Comparison of ENCODE assay signal across 20 cellular contexts in genomic region chr5:121890297-121890858, GRCh38. TPM values are rescaled to one million over a fixed set of nuclear protein-coding genes. Genes with fewer than 3 reads are reported as not detected.
DNase-seq lines count a peak whose midpoint lies in the region; ATAC-seq, FAIRE-seq and TF ChIP-seq lines count a peak whose summit lies in the region.
"Had no signal": no experiment of that assay in that cellular context is flagged by ENCODE, and none has a peak within 500 bp of the region (broad histone marks: within the 10 kb centered on the region; RNA-seq: fewer than 3 reads in every experiment).

No MANE protein-coding gene starts in this region.

- H4K20me1 ChIP-seq in HepG2 (ENCODE audit: insufficient read depth, low read length), result no peaks in the 10 kb centered on the region
- H4K20me1 ChIP-seq: BLaER1 had no signal

- no peak overlapping the region for H3K4me3 Mint-ChIP-seq in WTC11
- H3K4me3 Mint-ChIP-seq: CD8-positive, alpha-beta T cell had no signal

- H2AFZ ChIP-seq in HepG2 (ENCODE audit: low read length), result no peak overlapping the region

- no TSS peak for BruUV-seq in HepG2 (replicated peaks; lab: Mats Ljungman, UMichigan)

- no peak for TF ChIP-seq RAD21 in HepG2 (CRISPR knock-in tag; IDR thresholded peaks at IDR 0.05)

- H3K4me1 ChIP-seq in HepG2 (ENCODE audit: insufficient read depth, low read length), result no peaks in the 10 kb centered on the region
- H3K4me1 ChIP-seq: A549, Peyer's patch had no signal

- CTCF ChIA-PET in WTC11 (lab: Charles Lee), result no interaction called here
- CTCF ChIA-PET in HepG2 (lab: Yijun Ruan, JAX; ENCODE audit: low intra/inter-chr PET ratio, low total read pairs), result no interaction called here

- H3K36me3 Mint-ChIP-seq in WTC11, result no peaks in the 10 kb centered on the region
- H3K36me3 Mint-ChIP-seq: CD8-positive, alpha-beta T cell had no signal

- WGBS in HepG2 (ENCODE audit: low lambda C conversion rate), result 12% methylated on average over 9 of the region's 11 CpGs

- no peak for TF ChIP-seq POLR2A in HepG2 (IDR thresholded peaks at IDR 0.05; ENCODE audit: insufficient read depth in 1 of 2, low read depth in 2 of 2, low read length in 2 of 2)

- peak; percentile 73 for ATAC-seq in WTC11
- peak; percentile 79 for ATAC-seq in HepG2
- ATAC-seq: CD8-positive, alpha-beta T cell had no signal

- POLR2A ChIA-PET in WTC11 (lab: Charles Lee), result no interaction called here
- POLR2A ChIA-PET in HepG2 (lab: Yijun Ruan, JAX), result no interaction called here

- H3K9me3 ChIP-seq in HepG2 (ENCODE audit: low read length), result no peaks in the 10 kb centered on the region
- H3K9me3 ChIP-seq in WERI-Rb-1 (ENCODE audit: severe bottlenecking), result no peaks in the 10 kb centered on the region
- H3K9me3 ChIP-seq: A549, BLaER1, Peyer's patch, SK-N-SH had no signal

- no peak overlapping the region for H3K9ac ChIP-seq in HepG2 (ENCODE audit: insufficient read depth, low read depth, low read length)
- H3K9ac ChIP-seq: BLaER1, SK-N-SH had no signal

- H3K36me3 ChIP-seq in H7 (replicated peaks; ENCODE audit: control insufficient read depth, insufficient read depth, low read length) (no peaks in the 10 kb centered on the region), HepG2 (replicated peaks in 1 of 2; ENCODE audit: control insufficient read depth in 1 of 2, insufficient read depth in 2 of 2, low read length in 2 of 2) (no peaks in the 10 kb centered on the region), WERI-Rb-1 (no peaks in the 10 kb centered on the region)
- H3K36me3 ChIP-seq: BLaER1, Peyer's patch had no signal

- no peaks in the 10 kb centered on the region for H3K79me2 ChIP-seq in HepG2 (ENCODE audit: insufficient read depth, low read length)

- peak; percentile 8; the same call in 1 of the 2 replicates for TF ChIP-seq CTCF in C4-2B (conservative IDR thresholded peaks at IDR 0.05)
- no peak for TF ChIP-seq CTCF in WTC11 (IDR thresholded peaks at IDR 0.05)
- peak; percentile 35 for TF ChIP-seq CTCF in HepG2 (CRISPR knock-in tag; IDR thresholded peaks at IDR 0.05)
- no peak for TF ChIP-seq CTCF in WERI-Rb-1 (IDR thresholded peaks at IDR 0.05; ENCODE audit: low read depth, low read length)

- no peaks in the 10 kb centered on the region for H3K27me3 Mint-ChIP-seq in WTC11 (ENCODE audit: low read depth)

- no peaks in the 10 kb centered on the region for H3K4me1 Mint-ChIP-seq in WTC11

- DNase-seq in H7, result peak; percentile 4
- peak; percentile 16 for DNase-seq in WTC11 (ENCODE audit: low spot score)
- no peak for DNase-seq in HepG2 (ENCODE audit: low spot score)
- DNase-seq in WERI-Rb-1, result no peak
- DNase-seq in KBM-7, result no peak
- DNase-seq in NCI-H2029 (lab: John Stamatoyannopoulos, UW), result no peak
- DNase-seq: CD8-positive, alpha-beta T cell; DMS53; NCI-H1417 treated with DMSO at 0.1 percent for 48 hours; NCI-H1930; NCI-H2171; NCI-H526 treated with DMSO at 0.1 percent for 48 hours; NK-92 treated with Interleukin-12 subunit alpha and Interleukin-12 subunit beta, amount 100 ng/mL, for 24 hours; Peyer's patch; SHP77; SK-N-SH had no signal

- H3K27ac Mint-ChIP-seq in WTC11, result no peak overlapping the region
- H3K27ac Mint-ChIP-seq: CD8-positive, alpha-beta T cell had no signal

- no peak overlapping the region for H3K4me2 ChIP-seq in HepG2 (ENCODE audit: low read depth, low read length)
- H3K4me2 ChIP-seq: A549, BLaER1, SK-N-SH had no signal

- no peak for FAIRE-seq in HepG2 (lab: Jason Lieb, UNC)
- FAIRE-seq: A549 had no signal

- TF ChIP-seq EP300 in HepG2 (IDR thresholded peaks at IDR 0.05; ENCODE audit: low read depth in 2 of 2, low read length in 2 of 2), result no peak
- TF ChIP-seq EP300 in HepG2 (CRISPR knock-in tag; IDR thresholded peaks at IDR 0.05; ENCODE audit: borderline replicate concordance), result no peak

- intact Hi-C loops in HepG2 (cut with micrococcal nuclease; ENCODE audit: unreplicated experiment), result no loop called here

- no peak overlapping the region for H3K4me3 ChIP-seq in H7 (ENCODE audit: insufficient read depth, low read depth, low read length)
- no peak overlapping the region for H3K4me3 ChIP-seq in HepG2 (replicated peaks in 1 of 3; ENCODE audit: insufficient read depth in 1 of 3, low read depth in 2 of 3, low read length in 3 of 3)
- H3K4me3 ChIP-seq in WERI-Rb-1 (ENCODE audit: low read depth, low read length), result no peak overlapping the region
- H3K4me3 ChIP-seq: A549, BLaER1, Peyer's patch had no signal

- H3K27me3 ChIP-seq in H7 (ENCODE audit: control insufficient read depth, insufficient read depth, low read length) (no peaks in the 10 kb centered on the region), HepG2 (ENCODE audit: control insufficient read depth in 1 of 2, insufficient read depth in 2 of 2, low read length in 2 of 2) (no peaks in the 10 kb centered on the region), WERI-Rb-1 (ENCODE audit: insufficient read depth, low read depth, severe bottlenecking) (no peaks in the 10 kb centered on the region)
- H3K27me3 ChIP-seq: BLaER1, Peyer's patch had no signal

- in situ Hi-C loops in HepG2 (cut with HindIII; ENCODE audit: extremely low pct_ligation_motif_present, low pct_unique_long_range_greater_than_20kb) (no loop called here), KBM-7 (cut with MboI; ENCODE audit: low pct_unique_long_range_greater_than_20kb, low sequenced_read_pairs) (no loop called here)

- no peak overlapping the region for H3K27ac ChIP-seq in C4-2B
- H3K27ac ChIP-seq in HepG2 (ENCODE audit: extremely low read length, insufficient read depth, low read length), result no peak overlapping the region
- no peak overlapping the region for H3K27ac ChIP-seq in WERI-Rb-1
- H3K27ac ChIP-seq: A549, BLaER1, Peyer's patch had no signal

- H3K9me3 Mint-ChIP-seq in WTC11, result 0 out of 2 replicates have a peak, but pooled peaks cover 3% of the 10 kb centered on the region
- H3K9me3 Mint-ChIP-seq: CD8-positive, alpha-beta T cell had no signal

TF ChIP-seq in WTC11, 78 proteins besides CTCF, POLR2A, EP300 and RAD21 (continues in another document):
- TF ChIP-seq ZSCAN18 (CRISPR knock-in tag; IDR thresholded peaks at IDR 0.05) (no peak), MXD4 (CRISPR knock-in tag; IDR thresholded peaks at IDR 0.05; ENCODE audit: borderline replicate concordance) (no peak), RORB (CRISPR knock-in tag; IDR thresholded peaks at IDR 0.05) (no peak), ZNF232 (CRISPR knock-in tag; IDR thresholded peaks at IDR 0.05) (no peak), RELA (CRISPR knock-in tag; IDR thresholded peaks at IDR 0.05; ENCODE audit: borderline replicate concordance) (no peak)

TF ChIP-seq in HepG2, 621 proteins besides CTCF, POLR2A, EP300 and RAD21:
- TF ChIP-seq ZNF281 (CRISPR knock-in tag; IDR thresholded peaks at IDR 0.05; ENCODE audit: borderline replicate concordance) (no peak), STAG1 (CRISPR knock-in tag; IDR thresholded peaks at IDR 0.05) (peak; percentile 57), ZNF274 (CRISPR knock-in tag; IDR thresholded peaks at IDR 0.05) (no peak)

RNA-seq across cellular contexts. Expression of gene FTMT, which starts 38.7 kb away (rescaled TPM):
- total RNA-seq in H7 (2014; rRNA removed; shearing (Covaris generic)), result not detected in 2 replicates
- total RNA-seq in WTC11 (2021), result not detected in 3 replicates
- total RNA-seq in HepG2 (2016; rRNA removed; fragmentation: Illumina TruSeq; extraction: Trizol), result not detected in 2 replicates
- not detected in 2 replicates for total RNA-seq in HepG2 (2016; cell fraction: cytosol; rRNA removed; fragmentation: Illumina TruSeq; extraction: Trizol; ENCODE audit: low read depth)
- total RNA-seq in HepG2 (2016; cell fraction: insoluble cytoplasmic fraction; rRNA removed; fragmentation: Illumina TruSeq; extraction: Trizol), result not detected in 2 replicates
- total RNA-seq in HepG2 (2016; cell fraction: membrane; rRNA removed; fragmentation: Illumina TruSeq; extraction: Trizol), result not detected in 2 replicates
- total RNA-seq in HepG2 (2016; cell fraction: nucleus; rRNA removed; fragmentation: Illumina TruSeq; extraction: Trizol), result not detected in 2 replicates
- polyA plus RNA-seq in HepG2 (2011; rRNA removed), result not detected in 2 replicates
- not detected in 2 replicates for polyA plus RNA-seq in HepG2 (2011; cell fraction: cytosol; rRNA removed)
- not detected in 2 replicates for polyA plus RNA-seq in HepG2 (2011; cell fraction: nucleus; rRNA removed)
- polyA plus RNA-seq in HepG2 (2012), result not detected in 2 replicates
- not detected in 2 replicates for polyA plus RNA-seq in HepG2 (2016; cell fraction: cytosol; fragmentation: Illumina TruSeq; extraction: Trizol; ENCODE audit: low read depth)
- not detected in 2 replicates for polyA plus RNA-seq in HepG2 (2016; cell fraction: insoluble cytoplasmic fraction; fragmentation: Illumina TruSeq; extraction: Trizol; ENCODE audit: low read depth)
- not detected in 2 replicates for polyA plus RNA-seq in HepG2 (2016; cell fraction: membrane; fragmentation: Illumina TruSeq; extraction: Trizol; ENCODE audit: low read depth)
- polyA plus RNA-seq in HepG2 (2016; cell fraction: nucleus; fragmentation: Illumina TruSeq; extraction: Trizol; ENCODE audit: insufficient read depth, low read depth), result not detected in 2 replicates
- not detected in 2 replicates for polyA minus RNA-seq in HepG2 (2011; rRNA and poly(A)+ RNA removed; ENCODE audit: low replicate concordance)
- not detected in 2 replicates for polyA minus RNA-seq in HepG2 (2011; cell fraction: cytosol; rRNA and poly(A)+ RNA removed)
- polyA minus RNA-seq in HepG2 (2011; cell fraction: nucleus; rRNA and poly(A)+ RNA removed), result not detected in 2 replicates
- total RNA-seq: CD8-positive, alpha-beta T cell; MCF 10A; Peyer's patch had no signal
- polyA plus RNA-seq: A549, SK-N-SH had no signal

Comparison
In these comparisons a context has a peak if more than half of its experiments do, and no peak if none do; other contexts are left out.
1. CTCF ChIP-seq: peak in C4-2B (single experiment) and HepG2 (single experiment); none in WTC11 (single experiment) and WERI-Rb-1 (single experiment).
2. DNase-seq: peak in H7 (single experiment) and WTC11 (single experiment); none in HepG2 (single experiment), WERI-Rb-1 (single experiment), KBM-7 (single experiment) and NCI-H2029 (single experiment).